Comparison of ENCODE assay signal across 8 cellular contexts in the genomic region with DNA sequence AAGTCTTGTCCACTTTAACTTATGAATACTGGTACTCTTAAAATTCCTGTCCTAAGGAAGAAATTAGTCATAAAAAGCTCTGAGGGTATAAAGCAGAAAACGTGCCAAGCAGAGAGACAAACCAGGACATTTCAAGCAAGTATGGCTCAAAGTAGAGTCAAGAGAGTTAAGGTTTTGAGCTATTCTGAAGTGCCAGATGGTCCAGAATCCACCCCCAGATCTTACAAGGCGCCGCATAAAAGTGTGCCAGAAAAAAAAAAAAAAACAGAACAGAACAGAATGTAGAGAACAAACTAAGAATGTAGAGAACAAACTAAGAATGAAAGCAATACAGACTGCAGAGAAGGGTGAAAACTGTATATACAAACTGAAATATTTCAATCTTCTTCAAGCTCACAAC. TPM values are rescaled to one million over a fixed set of nuclear protein-coding genes. Genes with fewer than 3 reads are reported as not detected.
A peak's percentile ranks its signal among the peaks of the same experiment; 100 is the strongest.
DNase-seq lines count a peak whose midpoint lies in the region; ATAC-seq and TF ChIP-seq lines count a peak whose summit lies in the region.

No MANE protein-coding gene starts in this region.

- ATAC-seq in HG02759 (IDR thresholded peaks at IDR 0.05; ENCODE audit: unreplicated experiment): peak; percentile 40

- H3K27ac Mint-ChIP-seq in neural crest cell (ENCODE audit: unreplicated experiment): peak overlapping the region; percentile 52

- TF ChIP-seq POLR2A in esophagus squamous epithelium (IDR thresholded peaks at IDR 0.05): no peak

- intact Hi-C loops in esophagus squamous epithelium (cut with DNase I): no loop called here

- no peaks in the 10 kb centered on the region for H3K27me3 Mint-ChIP-seq in neural crest cell (ENCODE audit: low read depth)

- H3K27me3 ChIP-seq in brain microvascular endothelial cell (replicated peaks) (no peaks in the 10 kb centered on the region), esophagus squamous epithelium (no peaks in the 10 kb centered on the region)

- peaks cover 0 to 60% (median 0%) of the 10 kb centered on the region in 3 donors for H3K4me1 ChIP-seq in esophagus squamous epithelium

- H3K4me3 ChIP-seq in brain microvascular endothelial cell (ENCODE audit: low read depth, low read length) (no peak overlapping the region), esophagus squamous epithelium (peak overlapping the region in 2 of 4 donors; percentile 15 to 42)

- H3K9me3 ChIP-seq in esophagus squamous epithelium: no peaks in the 10 kb centered on the region

- peaks cover 8% of the 10 kb centered on the region for H3K4me1 Mint-ChIP-seq in neural crest cell

- H3K27ac ChIP-seq in brain microvascular endothelial cell (no peak overlapping the region), esophagus squamous epithelium (peak overlapping the region in 2 of 4 donors; percentile 1 to 5)

- in situ Hi-C loops in brain microvascular endothelial cell (cut with HindIII; ENCODE audit: low pct_ligation_motif_present, low sequenced_read_pairs): no loop called here

- H3K4me3 Mint-ChIP-seq in neural crest cell: no peak overlapping the region

- DNase-seq in DMS 273 treated with DMSO at 0.1 percent for 48 hours (lab: John Stamatoyannopoulos, UW): peak; percentile 65
- peak; percentile 40 for DNase-seq in brain microvascular endothelial cell
- DNase-seq in neural crest cell (ENCODE audit: low read depth, low spot score): no peak
- DNase-seq in NCI-H187 (lab: John Stamatoyannopoulos, UW): no peak
- DNase-seq in esophagus squamous epithelium (lab: John Stamatoyannopoulos, UW): no peak
- DNase-seq in LoVo (ENCODE audit: low spot score): no peak
- DNase-seq in stimulated activated CD4-positive, alpha-beta T cell treated with anti-CD3 and anti-CD28 coated beads, Interleukin-4, amount 100 ng/mL, for 4 hours: no peak

- H3K36me3 ChIP-seq in brain microvascular endothelial cell (replicated peaks): no peaks in the 10 kb centered on the region
- peaks cover 0 to 30% (median 0%) of the 10 kb centered on the region in 3 donors for H3K36me3 ChIP-seq in esophagus squamous epithelium

- no peak for TF ChIP-seq CTCF in brain microvascular endothelial cell (IDR thresholded peaks at IDR 0.05; ENCODE audit: low read depth, low read length, missing control alignments)
- TF ChIP-seq CTCF in neural crest cell (conservative IDR thresholded peaks at IDR 0.05): no peak
- TF ChIP-seq CTCF in esophagus squamous epithelium (IDR thresholded peaks at IDR 0.05): no peak

- WGBS in esophagus squamous epithelium, 2 donors: 12 to 22% methylated on average over 3 of the region's 3 CpGs

- H3K36me3 Mint-ChIP-seq in neural crest cell (ENCODE audit: low read depth): peaks cover 9% of the 10 kb centered on the region

- peaks cover 2% of the 10 kb centered on the region for H3K9me3 Mint-ChIP-seq in neural crest cell

RNA-seq across cellular contexts. Expression of a gene that starts 12.5 kb away (rescaled TPM):
- total RNA-seq in neural crest cell (41.3 and 41.6 TPM in 2 replicates), esophagus squamous epithelium (10 to 100 TPM; 24.8 to 86.8 (median 46.8) TPM)

Comparison
In these comparisons a context has a peak if more than half of its experiments do, and no peak if none do; other contexts are left out.
1. DNase-seq: peak in DMS 273 treated with DMSO at 0.1 percent for 48 hours (single experiment) and brain microvascular endothelial cell (single experiment); none in neural crest cell (single experiment), NCI-H187 (0 of 2), esophagus squamous epithelium (single experiment), LoVo (single experiment) and stimulated activated CD4-positive, alpha-beta T cell treated with anti-CD3 and anti-CD28 coated beads, Interleukin-4, amount 100 ng/mL, for 4 hours (0 of 2).